Comparison of ENCODE assay signal across 8 cellular contexts in genomic region chr14:103155013-103155412, GRCh38. TPM values are rescaled to one million over a fixed set of nuclear protein-coding genes. Genes with fewer than 3 reads are reported as not detected.
DNase-seq lines count a peak whose midpoint lies in the region; ATAC-seq and TF ChIP-seq lines count a peak whose summit lies in the region.
"Had no signal": no experiment of that assay in that cellular context is flagged by ENCODE, and none has a peak within 500 bp of the region (broad histone marks: within the 10 kb centered on the region; RNA-seq: fewer than 3 reads in every experiment).

No MANE protein-coding gene starts in this region.

- no peaks in the 10 kb centered on the region for H3K36me3 ChIP-seq in tibial nerve

- H3K27ac ChIP-seq in VCaP, result peak overlapping the region; percentile 57
- H3K27ac ChIP-seq in tibial nerve, result no peak overlapping the region

- TF ChIP-seq POLR2A in tibial nerve (IDR thresholded peaks at IDR 0.05), result no peak

- peak in 66 of 76 experiments; percentile 5 to 83 (median 57) for DNase-seq in HUDEP-2 (lab: John Stamatoyannopoulos, UW; ENCODE audit: unreplicated experiment in 76 of 76)
- DNase-seq in iris pigment epithelial cell (ENCODE audit: low read depth), result peak; percentile 8
- peak; percentile 41 to 57 for DNase-seq in tibial nerve (ENCODE audit: low spot score in 2 of 2)
- DNase-seq in NCI-H2081 treated with DMSO at 0.1 percent for 48 hours (lab: John Stamatoyannopoulos, UW), result no peak
- DNase-seq: activated naive CD8-positive, alpha-beta T cell treated with anti-CD3 and anti-CD28 coated beads for 36 hours had no signal

- WGBS in tibial nerve, 2 donors, result 25 to 37% methylated on average over 4 to 5 of the region's 6 CpGs

- ATAC-seq in HG02678 (IDR thresholded peaks at IDR 0.05; ENCODE audit: unreplicated experiment) (no peak), HG02884 (IDR thresholded peaks at IDR 0.05; ENCODE audit: unreplicated experiment) (no peak)

- peaks cover 0 to 19% (median 0%) of the 10 kb centered on the region in 4 donors for H3K4me1 ChIP-seq in tibial nerve

- TF ChIP-seq CTCF in VCaP (conservative IDR thresholded peaks at IDR 0.05) (no peak), tibial nerve (IDR thresholded peaks at IDR 0.05) (no peak)

- H3K27me3 ChIP-seq in tibial nerve, result no peaks in the 10 kb centered on the region

- H3K4me3 ChIP-seq in tibial nerve, result no peak overlapping the region

- TF ChIP-seq EP300 in tibial nerve (IDR thresholded peaks at IDR 0.05), result peak in 1 of 2 donors; percentile 50

- H3K9me3 ChIP-seq in tibial nerve, result no peaks in the 10 kb centered on the region

RNA-seq across cellular contexts. Expression of gene TNFAIP2, which starts 31.8 kb away (rescaled TPM):
- total RNA-seq in tibial nerve, result 10 to 100 TPM; 42.9 to 49.4 (median 47.8) TPM
